Comparison of ENCODE assay signal across 8 cellular contexts in the genomic region with DNA sequence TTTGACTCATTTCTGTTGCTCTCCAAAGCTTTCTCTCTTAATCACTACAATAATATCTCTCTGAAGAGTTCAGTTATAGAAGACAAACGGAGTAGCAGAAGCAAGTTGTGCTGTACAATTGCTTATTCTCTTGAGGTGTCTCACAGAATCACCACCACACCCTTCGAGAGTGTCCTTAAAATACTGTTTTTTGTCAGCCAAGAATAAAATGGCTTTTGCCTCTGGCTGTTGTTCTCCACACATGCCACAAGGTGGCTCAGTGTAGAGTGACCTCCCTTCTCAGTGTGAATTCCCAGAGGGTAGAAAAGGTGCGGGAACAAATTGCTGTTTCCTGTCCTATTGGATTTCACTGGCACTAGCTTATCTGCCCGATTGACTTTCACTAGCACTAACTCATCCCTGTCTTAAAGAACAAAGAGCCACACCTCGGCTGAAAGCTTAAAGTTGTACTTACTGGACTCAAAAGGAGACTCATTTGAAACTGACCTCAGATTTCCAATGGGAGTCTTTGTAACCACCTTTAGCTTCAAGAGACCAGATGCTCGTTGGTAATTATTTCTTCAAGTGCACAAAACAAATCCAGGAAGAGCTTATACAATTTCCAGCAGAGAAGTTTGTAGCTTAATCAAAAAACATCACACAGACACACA.
DNase-seq lines count a peak whose midpoint lies in the region; ATAC-seq, FAIRE-seq and TF ChIP-seq lines count a peak whose summit lies in the region.

No MANE protein-coding gene starts in this region.

- ATAC-seq in GM18498 (IDR thresholded peaks at IDR 0.05; ENCODE audit: unreplicated experiment) = peak; percentile 60
- peak; percentile 76 for ATAC-seq in HG03159 (IDR thresholded peaks at IDR 0.05; ENCODE audit: unreplicated experiment)
- peak; percentile 81 to 97 (median 96) for ATAC-seq in pancreas

- H3K4me1 ChIP-seq in pancreas = peaks cover 0 to 3% (median 0%) of the 10 kb centered on the region in 3 donors

- 7 to 10% methylated on average over 6 of the region's 6 CpGs for WGBS in pancreas, 2 donors

- H3K36me3 ChIP-seq in pancreas = no peaks in the 10 kb centered on the region

- no peaks in the 10 kb centered on the region for H3K9me3 ChIP-seq in pancreas

- TF ChIP-seq CTCF in fibroblast of villous mesenchyme (IDR thresholded peaks at IDR 0.05; ENCODE audit: insufficient read depth, low read depth, low read length) = peak; percentile 46
- TF ChIP-seq CTCF in pancreas (IDR thresholded peaks at IDR 0.05) = peak; percentile 65 to 72 (median 70)

- H3K4me3 ChIP-seq in fibroblast of villous mesenchyme (ENCODE audit: low read depth, low read length) (no peak overlapping the region), pancreas (no peak overlapping the region)

- no peaks in the 10 kb centered on the region for H3K27me3 ChIP-seq in pancreas

- no peak overlapping the region for H3K27ac ChIP-seq in pancreas

- DNase-seq in A172 (ENCODE audit: low spot score) (peak; percentile 58), NCI-H69 (lab: John Stamatoyannopoulos, UW) (peak; percentile 82), fibroblast of villous mesenchyme (ENCODE audit: low read depth) (peak; percentile 2), pancreas (peak in 3 of 6 donors; percentile 19 to 53 (median 34)), DMS114 treated with DMSO at 0.1 percent for 48 hours (lab: John Stamatoyannopoulos, UW; ENCODE audit: unreplicated experiment) (no peak)
- peak; percentile 61 for DNase-seq in activated CD8-positive, alpha-beta memory T cell treated with anti-CD3 and anti-CD28 coated beads, Interleukin-2, amount 50 U/mL, for 48 hours

- intact Hi-C loops in pancreas (cut with DNase I) = loop anchor here in 1 of 3 donors (10.0 kb wide), 2 partner anchors 205 to 435 kb away; no protein-coding TSS in a partner anchor

- no peak for FAIRE-seq in pancreas (lab: Jason Lieb, UNC)
